10 cellular contexts compared by ENCODE assay signal in genomic region chr1:185603158-185603557, GRCh38.
DNase-seq lines count a peak whose midpoint lies in the region; ATAC-seq lines count a peak whose summit lies in the region.
"Had no signal": no experiment of that assay in that cellular context is flagged by ENCODE, and none has a peak within 500 bp of the region (broad histone marks: within the 10 kb centered on the region; RNA-seq: fewer than 3 reads in every experiment).

No MANE protein-coding gene starts in this region.

- H3K27me3 ChIP-seq in mesenchymal stem cell (ENCODE audit: control insufficient read depth in 1 of 2, insufficient read depth in 1 of 2, low read length in 2 of 2), result no peaks in the 10 kb centered on the region

- no peak overlapping the region for H3K4me3 ChIP-seq in mesenchymal stem cell (ENCODE audit: insufficient read depth in 1 of 2, low read depth in 1 of 2, low read length in 2 of 2)

- no peaks in the 10 kb centered on the region for H3K36me3 ChIP-seq in mesenchymal stem cell (ENCODE audit: control insufficient read depth in 1 of 2, insufficient read depth in 2 of 2, low read depth in 1 of 2, low read length in 2 of 2)

- H3K4me2 ChIP-seq in mesenchymal stem cell (ENCODE audit: low read length, poor library complexity, severe bottlenecking), result no peak overlapping the region

- H2AFZ ChIP-seq in mesenchymal stem cell (ENCODE audit: low read depth, low read length), result no peak overlapping the region

- no peak overlapping the region for H2BK120ac ChIP-seq in mesenchymal stem cell (ENCODE audit: low read depth, low read length)

- H3K9me3 ChIP-seq in mesenchymal stem cell (ENCODE audit: control insufficient read depth, low read length), result no peaks in the 10 kb centered on the region

- DNase-seq in NCI-H446 treated with DMSO at 0.1 percent for 48 hours (lab: John Stamatoyannopoulos, UW) (peak; percentile 60), mesenchymal stem cell (no peak), NCI-H146 (lab: John Stamatoyannopoulos, UW) (no peak), iPS-NIHi11 (ENCODE audit: low spot score) (no peak)
- no peak for DNase-seq in stimulated activated CD4-positive, alpha-beta T cell treated with anti-CD3 and anti-CD28 coated beads, Interleukin-15, amount 100 ng/mL, for 24 hours
- DNase-seq: CD4-positive, alpha-beta T cell; T-cell had no signal

- no peak overlapping the region for H2BK12ac ChIP-seq in mesenchymal stem cell (ENCODE audit: low read length in 2 of 2)

- no peak overlapping the region for H3K23ac ChIP-seq in mesenchymal stem cell (ENCODE audit: low read length in 2 of 2)

- H2BK15ac ChIP-seq in mesenchymal stem cell (ENCODE audit: low read depth, poor library complexity, severe bottlenecking), result no peak overlapping the region

- no peak overlapping the region for H3K4ac ChIP-seq in mesenchymal stem cell (ENCODE audit: low read depth in 1 of 2, low read length in 2 of 2)

- 93% methylated on average over 4 of the region's 4 CpGs for WGBS in mesenchymal stem cell

- H3K14ac ChIP-seq in mesenchymal stem cell (ENCODE audit: low read length in 2 of 2), result no peak overlapping the region

- no peak overlapping the region for H4K91ac ChIP-seq in mesenchymal stem cell (ENCODE audit: low read length)

- H3K18ac ChIP-seq in mesenchymal stem cell (ENCODE audit: low read depth in 1 of 2, low read length in 2 of 2), result no peak overlapping the region

- H2BK5ac ChIP-seq in mesenchymal stem cell (ENCODE audit: low read depth, low read length, poor library complexity, severe bottlenecking), result no peak overlapping the region

- H3K27ac ChIP-seq in mesenchymal stem cell (ENCODE audit: low read length, poor library complexity, severe bottlenecking), result no peak overlapping the region

- no peak overlapping the region for H3K9ac ChIP-seq in mesenchymal stem cell (ENCODE audit: low read length)

- H2AK5ac ChIP-seq in mesenchymal stem cell (ENCODE audit: low read length, severe bottlenecking), result no peak overlapping the region

- no peak overlapping the region for H4K8ac ChIP-seq in mesenchymal stem cell (ENCODE audit: low read length)

- ATAC-seq in GM18498 (IDR thresholded peaks at IDR 0.05; ENCODE audit: unreplicated experiment) (peak; percentile 74), GM19467 (IDR thresholded peaks at IDR 0.05; ENCODE audit: unreplicated experiment) (peak; percentile 58), HG02981 (IDR thresholded peaks at IDR 0.05; ENCODE audit: unreplicated experiment) (peak; percentile 56)
- ATAC-seq: T-cell had no signal

- H3K4me1 ChIP-seq in mesenchymal stem cell (ENCODE audit: control insufficient read depth, insufficient read depth, low read depth, low read length), result no peaks in the 10 kb centered on the region

- no peaks in the 10 kb centered on the region for H3K79me1 ChIP-seq in mesenchymal stem cell (replicated peaks; ENCODE audit: low read length, poor library complexity, severe bottlenecking)
